In genomic region chr21:43978060-43978459, GRCh38 we compare ENCODE assay signal across 22 cellular contexts.
"Had no signal": no experiment of that assay in that cellular context is flagged by ENCODE, and none has a peak within 500 bp of the region (broad histone marks: within the 10 kb centered on the region; RNA-seq: fewer than 3 reads in every experiment).

No MANE protein-coding gene starts in this region.

- H3K4me1 Mint-ChIP-seq: mesothelial cell of epicardium had no signal

- H3K27ac Mint-ChIP-seq: mesothelial cell of epicardium; nephron; stimulated activated naive CD8-positive, alpha-beta T cell treated with anti-CD3 and anti-CD28 coated beads, Interleukin-15, Interleukin-2, amounts not matched to agents 100 ng/mL and 50 ng/mL, for 24 hours had no signal

- H3K9me3 Mint-ChIP-seq: effector memory CD8-positive, alpha-beta T cell; mesothelial cell of epicardium; nephron; stimulated activated effector memory CD8-positive, alpha-beta T cell treated with anti-CD3 and anti-CD28 coated beads, Interleukin-12 subunit alpha, Interleukin-12 subunit beta, amount 100 ng/mL, for 72 hours; stimulated activated naive CD8-positive, alpha-beta T cell treated with anti-CD3 and anti-CD28 coated beads, Interleukin-15, Interleukin-2, amounts not matched to agents 100 ng/mL and 50 ng/mL, for 24 hours had no signal

- DNase-seq: effector memory CD8-positive, alpha-beta T cell; gastrocnemius medialis; heart right ventricle; hypothalamus; mammary epithelial cell; occipital lobe; right lobe of liver; stimulated activated CD4-positive, alpha-beta T cell treated with anti-CD3 and anti-CD28 coated beads, Interleukin-4, amount 100 ng/mL, for 1 hour; stimulated activated CD8-positive, alpha-beta memory T cell treated with anti-CD3 and anti-CD28 coated beads, Interleukin-4, amount 100 ng/mL, for 48 hours; testis; upper lobe of right lung had no signal

- H3K27me3 Mint-ChIP-seq: effector memory CD8-positive, alpha-beta T cell; stimulated activated naive CD8-positive, alpha-beta T cell treated with anti-CD3 and anti-CD28 coated beads, Interleukin-15, Interleukin-2, amounts not matched to agents 100 ng/mL and 50 ng/mL, for 24 hours had no signal

- H3K27me3 ChIP-seq: esophagus muscularis mucosa, gastrocnemius medialis, heart right ventricle, right lobe of liver, testis, tibial nerve, upper lobe of right lung had no signal

- FAIRE-seq: islet of Langerhans had no signal

- H3K27ac ChIP-seq: epithelial cell of prostate, esophagus muscularis mucosa, gastrocnemius medialis, heart right ventricle, parathyroid adenoma, right lobe of liver, testis, tibial nerve, upper lobe of right lung had no signal

- H3K9me3 ChIP-seq: esophagus muscularis mucosa, gastrocnemius medialis, heart right ventricle, prostate gland, right lobe of liver, testis, tibial nerve, upper lobe of right lung had no signal

- H3K4me3 ChIP-seq: esophagus muscularis mucosa, gastrocnemius medialis, heart right ventricle, prostate gland, right lobe of liver, testis, tibial nerve, upper lobe of right lung had no signal

- H3K4me3 Mint-ChIP-seq: effector memory CD8-positive, alpha-beta T cell; mesothelial cell of epicardium; nephron; stimulated activated effector memory CD8-positive, alpha-beta T cell treated with anti-CD3 and anti-CD28 coated beads, Interleukin-12 subunit alpha, Interleukin-12 subunit beta, amount 100 ng/mL, for 72 hours; stimulated activated naive CD8-positive, alpha-beta T cell treated with anti-CD3 and anti-CD28 coated beads, Interleukin-15, Interleukin-2, amounts not matched to agents 100 ng/mL and 50 ng/mL, for 24 hours had no signal

- ATAC-seq: effector memory CD8-positive, alpha-beta T cell; gastrocnemius medialis; heart right ventricle; left lobe of liver; right lobe of liver; stimulated activated effector memory CD8-positive, alpha-beta T cell treated with anti-CD3 and anti-CD28 coated beads, Interleukin-12 subunit alpha, Interleukin-12 subunit beta, amount 100 ng/mL, for 72 hours; upper lobe of right lung had no signal

- H3K4me1 ChIP-seq: parathyroid adenoma, prostate gland, right lobe of liver, testis had no signal
